ENCODE assay signal across 8 cellular contexts in genomic region chr6:43129434-43130194, GRCh38. TPM values are rescaled to one million over a fixed set of nuclear protein-coding genes. Genes with fewer than 3 reads are reported as not detected.
DNase-seq lines count a peak whose midpoint lies in the region; ATAC-seq, FAIRE-seq and TF ChIP-seq lines count a peak whose summit lies in the region.

No MANE protein-coding gene starts in this region.

- TF ChIP-seq EP300 in GM12878 (IDR thresholded peaks at IDR 0.05; ENCODE audit: borderline replicate concordance in 1 of 2, control insufficient read depth in 1 of 2, low read depth in 2 of 2, low read length in 2 of 2) (no peak), HepG2 (IDR thresholded peaks at IDR 0.05; ENCODE audit: low read depth in 2 of 2, low read length in 2 of 2) (no peak), HepG2 (CRISPR knock-in tag; IDR thresholded peaks at IDR 0.05; ENCODE audit: borderline replicate concordance) (no peak)

- DNase-seq in G401 (ENCODE audit: low spot score), result peak; percentile 21
- peak; percentile 69 for DNase-seq in M059J (ENCODE audit: low read depth)
- DNase-seq in GM12878 (ENCODE audit: low read depth, low spot score), result no peak
- peak; percentile 52 for DNase-seq in HepG2 (ENCODE audit: low spot score)
- no peak for DNase-seq in NCI-H187 (lab: John Stamatoyannopoulos, UW)
- no peak for DNase-seq in HPDE6-E6E7 (ENCODE audit: extremely low spot score)
- DNase-seq in KG1 (lab: John Stamatoyannopoulos, UW), result no peak

- 6% methylated on average over 15 of the region's 15 CpGs for WGBS in GM12878 (ENCODE audit: insufficient coverage, insufficient replicate concordance, low lambda C conversion rate, missing lambda C conversion rate)
- 92% methylated on average over 15 of the region's 15 CpGs for WGBS in HepG2 (ENCODE audit: low lambda C conversion rate)

- intact Hi-C loops in GM12878 (cut with micrococcal nuclease; ENCODE audit: unreplicated experiment), result no loop called here
- intact Hi-C loops in HepG2 (cut with micrococcal nuclease; ENCODE audit: unreplicated experiment), result loop anchor here (1.0 kb wide), 1 partner anchor 59 kb away; no protein-coding TSS in a partner anchor

- H3K27ac ChIP-seq in GM12878 (ENCODE audit: control insufficient read depth, insufficient read depth) (no peak overlapping the region), HepG2 (ENCODE audit: extremely low read length, insufficient read depth, low read length) (no peak overlapping the region)

- TF ChIP-seq CTCF in GM12878 (IDR thresholded peaks at IDR 0.05 in 2 of 3, conservative IDR thresholded peaks at IDR 0.05 in 1 of 3; ENCODE audit: control insufficient read depth in 2 of 3, extremely low read depth in 1 of 3, insufficient read depth in 1 of 3, low read depth in 3 of 3, low read length in 3 of 3), result peak; percentile 54 to 70 (median 64); a peak in 5 of 6 replicates
- TF ChIP-seq CTCF in HepG2 (CRISPR knock-in tag; IDR thresholded peaks at IDR 0.05), result peak; percentile 74

- H3K36me3 ChIP-seq in GM12878 (ENCODE audit: control insufficient read depth in 2 of 2, insufficient read depth in 2 of 2, low read length in 1 of 2), result no peaks in the 10 kb centered on the region
- H3K36me3 ChIP-seq in HepG2 (replicated peaks in 1 of 2; ENCODE audit: control insufficient read depth in 1 of 2, insufficient read depth in 2 of 2, low read length in 2 of 2), result peaks cover 19 to 32% of the 10 kb centered on the region in 2 experiments

- POLR2A ChIA-PET in GM12878 (lab: Charles Lee), result interaction anchor here (0.7 kb wide), 1 partner anchor 1011 kb away, joined by 3 read pairs; no protein-coding TSS in a partner anchor
- POLR2A ChIA-PET in HepG2 (lab: Yijun Ruan, JAX), result interaction anchor here (0.9 kb wide), 1 partner anchor 53 kb away, joined by 3 read pairs; the partner anchor contains the start of gene PTK7

- ATAC-seq in GM12878 (peak; percentile 91), HepG2 (peak; percentile 79), HG03439 (IDR thresholded peaks at IDR 0.05; ENCODE audit: unreplicated experiment) (no peak)

- H3K9ac ChIP-seq in GM12878 (ENCODE audit: control insufficient read depth, insufficient read depth, low read length) (no peak overlapping the region), HepG2 (ENCODE audit: insufficient read depth, low read depth, low read length) (no peak overlapping the region)

- SMC1A ChIA-PET in GM12878 (lab: Charles Lee; ENCODE audit: uncharacterized antibody, unreplicated experiment), result interaction anchor here (0.7 to 1.2 kb wide), 3 partner anchors 58 to 228 kb away, joined by 3 to 4 read pairs (median 3); no protein-coding TSS in a partner anchor

- in situ Hi-C loops in G401 (cut with HindIII; ENCODE audit: low sequenced_read_pairs), result no loop called here
- in situ Hi-C loops in GM12878 (cut with MboI), result no loop called here
- in situ Hi-C loops in HepG2 (cut with HindIII; ENCODE audit: extremely low pct_ligation_motif_present, low pct_unique_long_range_greater_than_20kb), result loop anchor here (10.0 kb wide), 1 partner anchor 55 kb away; the partner anchor contains the start of gene PTK7

- CTCF ChIA-PET in GM12878 (lab: Yijun Ruan, JAX), result interaction anchor here (0.7 to 3.1 kb wide), 8 partner anchors 14 to 229 kb away, joined by 3 to 13 read pairs (median 4); partner anchors contain the start of gene KLHDC3
- CTCF ChIA-PET in HepG2 (lab: Yijun Ruan, JAX; ENCODE audit: low intra/inter-chr PET ratio, low total read pairs), result interaction anchor here (0.6 to 1.8 kb wide), 4 partner anchors 60 to 228 kb away, joined by 3 to 14 read pairs (median 4); no protein-coding TSS in a partner anchor

- H2AFZ ChIP-seq in GM12878 (ENCODE audit: control insufficient read depth, low read depth, low read length) (no peak overlapping the region), HepG2 (ENCODE audit: low read length) (no peak overlapping the region)

- H3K9me3 ChIP-seq in GM12878 (replicated peaks; ENCODE audit: control insufficient read depth, insufficient read depth, low read length) (no peaks in the 10 kb centered on the region; the same call in 2 of the 3 replicates), HepG2 (ENCODE audit: low read length) (no peaks in the 10 kb centered on the region)

- TF ChIP-seq POLR2A in GM12878 (IDR thresholded peaks at IDR 0.05; ENCODE audit: low read depth, low read length), result no peak
- no peak for TF ChIP-seq POLR2A in HepG2 (IDR thresholded peaks at IDR 0.05; ENCODE audit: insufficient read depth in 1 of 2, low read depth in 2 of 2, low read length in 2 of 2)

- no peaks in the 10 kb centered on the region for H4K20me1 ChIP-seq in GM12878 (ENCODE audit: control insufficient read depth, insufficient read depth)
- no peaks in the 10 kb centered on the region for H4K20me1 ChIP-seq in HepG2 (ENCODE audit: insufficient read depth, low read length)

- RAD21 ChIA-PET in GM12878 (lab: Charles Lee; ENCODE audit: unreplicated experiment), result interaction anchor here (1.6 kb wide), 2 partner anchors 60 to 221 kb away, joined by 3 to 4 read pairs; no protein-coding TSS in a partner anchor

- H3K79me2 ChIP-seq in GM12878 (ENCODE audit: control insufficient read depth, insufficient read depth, low read length) (no peaks in the 10 kb centered on the region), HepG2 (ENCODE audit: insufficient read depth, low read length) (peaks cover 19% of the 10 kb centered on the region)

- TF ChIP-seq RAD21 in GM12878 (IDR thresholded peaks at IDR 0.05; ENCODE audit: insufficient read depth, low read depth, low read length), result peak; percentile 82
- TF ChIP-seq RAD21 in HepG2 (CRISPR knock-in tag; IDR thresholded peaks at IDR 0.05), result peak; percentile 83

- H3K27me3 ChIP-seq in GM12878 (replicated peaks in 1 of 2; ENCODE audit: control insufficient read depth in 2 of 2, insufficient read depth in 2 of 2, low read length in 1 of 2), result peaks cover 0 to 1% of the 10 kb centered on the region in 2 experiments; a peak in 1 of 4 replicates
- no peaks in the 10 kb centered on the region for H3K27me3 ChIP-seq in HepG2 (ENCODE audit: control insufficient read depth in 1 of 2, insufficient read depth in 2 of 2, low read length in 2 of 2)

- no peak overlapping the region for H3K4me2 ChIP-seq in GM12878 (ENCODE audit: control insufficient read depth, insufficient read depth)
- H3K4me2 ChIP-seq in HepG2 (ENCODE audit: low read depth, low read length), result no peak overlapping the region

- no peaks in the 10 kb centered on the region for H3K4me1 ChIP-seq in GM12878 (ENCODE audit: control insufficient read depth, insufficient read depth, low read length)
- peaks cover 30% of the 10 kb centered on the region for H3K4me1 ChIP-seq in HepG2 (ENCODE audit: insufficient read depth, low read length)

- BruUV-seq in GM12878 (replicated peaks; lab: Mats Ljungman, UMichigan) (no TSS peak), HepG2 (replicated peaks; lab: Mats Ljungman, UMichigan) (no TSS peak)

- H3K4me3 ChIP-seq in GM12878 (no peak overlapping the region), HepG2 (replicated peaks in 1 of 3; ENCODE audit: insufficient read depth in 1 of 3, low read depth in 2 of 3, low read length in 3 of 3) (no peak overlapping the region)

- FAIRE-seq in GM12878 (lab: Jason Lieb, UNC) (no peak), HepG2 (lab: Jason Lieb, UNC) (no peak)

RNA-seq across cellular contexts. Expression of gene SRF, which starts 41.5 kb away (rescaled TPM):
- total RNA-seq in G401 (2014; rRNA removed; shearing (Covaris generic)), result 43.1 and 46.2 TPM in 2 replicates
- 15.6 and 26.5 TPM in 2 replicates for total RNA-seq in M059J (2014; rRNA removed; shearing (Covaris generic))
- total RNA-seq in GM12878 (2013; cell fraction: nucleolus; rRNA removed), result 10.5 and 11.4 TPM in 2 replicates
- total RNA-seq in GM12878 (2014; rRNA removed) (30.5 and 37.3 TPM in 2 replicates), GM12878 (2014; rRNA removed; fragmentation: Illumina TruSeq; extraction: Trizol) (19.8 and 22.9 TPM in 2 replicates), GM12878 (2021) (53.4 and 56.3 TPM in 2 replicates), HepG2 (2016; rRNA removed; fragmentation: Illumina TruSeq; extraction: Trizol) (21.0 and 25.5 TPM in 2 replicates)
- polyA plus RNA-seq in GM12878 (2011; ENCODE audit: low read depth), result 19.1 TPM
- polyA plus RNA-seq in GM12878 (2011; rRNA removed) (21.9 and 41.4 TPM in 2 replicates), GM12878 (2014; fragmentation: Illumina TruSeq; extraction: Trizol) (26.8 and 33.5 TPM in 2 replicates), GM12878 (2014; fragmentation: Nextera tagmentation; extraction: Ambion mirVana) (1 to 10 TPM; 4.1 to 8.3 TPM), GM12878 (2014; rRNA removed) (48.1 and 54.3 TPM in 2 replicates), GM12878 (2016; fragmentation: Nextera tagmentation; extraction: Ambion mirVana) (1 to 10 TPM; 2.3 to 4.4 TPM), HepG2 (2011; rRNA removed) (44.1 and 45.7 TPM in 2 replicates)
- 50.6 and 71.6 TPM in 2 replicates for polyA plus RNA-seq in GM12878 (2011; cell fraction: cytosol; rRNA removed)
- 51.2 and 65.0 TPM in 2 replicates for polyA plus RNA-seq in GM12878 (2011; cell fraction: nucleus; rRNA removed)
- 27.9 and 45.2 TPM in 2 replicates for polyA plus RNA-seq in GM12878 (2012)
- polyA minus RNA-seq in GM12878 (2011; rRNA and poly(A)+ RNA removed), result 47.3 and 65.9 TPM in 2 replicates
- 24.1 and 27.1 TPM in 2 replicates for polyA minus RNA-seq in GM12878 (2011; cell fraction: cytosol; rRNA and poly(A)+ RNA removed)
- polyA minus RNA-seq in GM12878 (2011; cell fraction: nucleus; rRNA and poly(A)+ RNA removed), result 10.2 and 18.4 TPM in 2 replicates
- 4.5 and 4.8 TPM in 2 replicates for total RNA-seq in HepG2 (2016; cell fraction: cytosol; rRNA removed; fragmentation: Illumina TruSeq; extraction: Trizol; ENCODE audit: low read depth)
- total RNA-seq in HepG2 (2016; cell fraction: insoluble cytoplasmic fraction; rRNA removed; fragmentation: Illumina TruSeq; extraction: Trizol), result 19.0 and 26.0 TPM in 2 replicates
- total RNA-seq in HepG2 (2016; cell fraction: membrane; rRNA removed; fragmentation: Illumina TruSeq; extraction: Trizol), result 20.6 and 21.0 TPM in 2 replicates
- total RNA-seq in HepG2 (2016; cell fraction: nucleus; rRNA removed; fragmentation: Illumina TruSeq; extraction: Trizol), result 15.5 and 17.7 TPM in 2 replicates
- 30.8 and 42.8 TPM in 2 replicates for polyA plus RNA-seq in HepG2 (2011; cell fraction: cytosol; rRNA removed)
- polyA plus RNA-seq in HepG2 (2011; cell fraction: nucleus; rRNA removed), result 50.7 and 72.8 TPM in 2 replicates
- polyA plus RNA-seq in HepG2 (2012), result 18.6 and 23.1 TPM in 2 replicates
- 5.2 and 5.4 TPM in 2 replicates for polyA plus RNA-seq in HepG2 (2016; cell fraction: cytosol; fragmentation: Illumina TruSeq; extraction: Trizol; ENCODE audit: low read depth)
- 26.4 and 31.7 TPM in 2 replicates for polyA plus RNA-seq in HepG2 (2016; cell fraction: insoluble cytoplasmic fraction; fragmentation: Illumina TruSeq; extraction: Trizol; ENCODE audit: low read depth)
- 19.0 and 19.4 TPM in 2 replicates for polyA plus RNA-seq in HepG2 (2016; cell fraction: membrane; fragmentation: Illumina TruSeq; extraction: Trizol; ENCODE audit: low read depth)
- polyA plus RNA-seq in HepG2 (2016; cell fraction: nucleus; fragmentation: Illumina TruSeq; extraction: Trizol; ENCODE audit: insufficient read depth, low read depth), result 33.8 and 35.3 TPM in 2 replicates
- 59.4 and 75.9 TPM in 2 replicates for polyA minus RNA-seq in HepG2 (2011; rRNA and poly(A)+ RNA removed; ENCODE audit: low replicate concordance)
- 19.9 and 20.3 TPM in 2 replicates for polyA minus RNA-seq in HepG2 (2011; cell fraction: cytosol; rRNA and poly(A)+ RNA removed)
- polyA minus RNA-seq in HepG2 (2011; cell fraction: nucleus; rRNA and poly(A)+ RNA removed), result 20.2 and 21.3 TPM in 2 replicates

RNA-seq across cellular contexts. Expression of gene CUL9, which starts 52.4 kb away (rescaled TPM):
- total RNA-seq in G401 (2014; rRNA removed; shearing (Covaris generic)), result 0.98 and 8.9 TPM in 2 replicates
- 14.1 and 21.9 TPM in 2 replicates for total RNA-seq in M059J (2014; rRNA removed; shearing (Covaris generic))
- 104 and 120 TPM in 2 replicates for total RNA-seq in GM12878 (2013; cell fraction: nucleolus; rRNA removed)
- total RNA-seq in GM12878 (2014; rRNA removed), result 22.1 and 27.2 TPM in 2 replicates
- 14.2 and 16.4 TPM in 2 replicates for total RNA-seq in GM12878 (2014; rRNA removed; fragmentation: Illumina TruSeq; extraction: Trizol)
- 36.0 and 42.7 TPM in 2 replicates for total RNA-seq in GM12878 (2021)
- 11.5 TPM for polyA plus RNA-seq in GM12878 (2011; ENCODE audit: low read depth)
- polyA plus RNA-seq in GM12878 (2011; rRNA removed), result 11.0 and 16.2 TPM in 2 replicates
- polyA plus RNA-seq in GM12878 (2011; cell fraction: cytosol; rRNA removed), result 16.0 and 18.4 TPM in 2 replicates
- 180 and 223 TPM in 2 replicates for polyA plus RNA-seq in GM12878 (2011; cell fraction: nucleus; rRNA removed)
- polyA plus RNA-seq in GM12878 (2012), result 30.6 and 31.6 TPM in 2 replicates
- polyA plus RNA-seq in GM12878 (2014; fragmentation: Illumina TruSeq; extraction: Trizol), result 12.7 and 16.5 TPM in 2 replicates
- 1 to 10 TPM; 1.2 to 3.9 TPM for polyA plus RNA-seq in GM12878 (2014; fragmentation: Nextera tagmentation; extraction: Ambion mirVana)
- 46.7 and 48.3 TPM in 2 replicates for polyA plus RNA-seq in GM12878 (2014; rRNA removed)
- 10 to 100 TPM; 17.8 to 19.7 TPM for polyA plus RNA-seq in GM12878 (2016; fragmentation: Nextera tagmentation; extraction: Ambion mirVana)
- polyA minus RNA-seq in GM12878 (2011; rRNA and poly(A)+ RNA removed), result 14.6 and 23.4 TPM in 2 replicates
- polyA minus RNA-seq in GM12878 (2011; cell fraction: cytosol; rRNA and poly(A)+ RNA removed), result 4.3 and 8.4 TPM in 2 replicates
- 25.9 and 55.6 TPM in 2 replicates for polyA minus RNA-seq in GM12878 (2011; cell fraction: nucleus; rRNA and poly(A)+ RNA removed)
- 10.5 and 11.4 TPM in 2 replicates for total RNA-seq in HepG2 (2016; rRNA removed; fragmentation: Illumina TruSeq; extraction: Trizol)
- total RNA-seq in HepG2 (2016; cell fraction: cytosol; rRNA removed; fragmentation: Illumina TruSeq; extraction: Trizol; ENCODE audit: low read depth), result 2.5 and 3.7 TPM in 2 replicates
- 8.8 and 14.5 TPM in 2 replicates for total RNA-seq in HepG2 (2016; cell fraction: insoluble cytoplasmic fraction; rRNA removed; fragmentation: Illumina TruSeq; extraction: Trizol)
- total RNA-seq in HepG2 (2016; cell fraction: membrane; rRNA removed; fragmentation: Illumina TruSeq; extraction: Trizol), result 3.3 and 4.2 TPM in 2 replicates
- total RNA-seq in HepG2 (2016; cell fraction: nucleus; rRNA removed; fragmentation: Illumina TruSeq; extraction: Trizol), result 18.4 and 18.7 TPM in 2 replicates
- polyA plus RNA-seq in HepG2 (2011; rRNA removed), result 13.7 and 15.3 TPM in 2 replicates
- 4.9 and 5.0 TPM in 2 replicates for polyA plus RNA-seq in HepG2 (2011; cell fraction: cytosol; rRNA removed)
- polyA plus RNA-seq in HepG2 (2011; cell fraction: nucleus; rRNA removed), result 123 and 139 TPM in 2 replicates
- 9.9 and 12.7 TPM in 2 replicates for polyA plus RNA-seq in HepG2 (2012)
- 1.2 and 1.5 TPM in 2 replicates for polyA plus RNA-seq in HepG2 (2016; cell fraction: cytosol; fragmentation: Illumina TruSeq; extraction: Trizol; ENCODE audit: low read depth)
- polyA plus RNA-seq in HepG2 (2016; cell fraction: insoluble cytoplasmic fraction; fragmentation: Illumina TruSeq; extraction: Trizol; ENCODE audit: low read depth), result 6.8 and 7.5 TPM in 2 replicates
- polyA plus RNA-seq in HepG2 (2016; cell fraction: membrane; fragmentation: Illumina TruSeq; extraction: Trizol; ENCODE audit: low read depth), result 1.9 and 2.7 TPM in 2 replicates
- 44.2 and 47.7 TPM in 2 replicates for polyA plus RNA-seq in HepG2 (2016; cell fraction: nucleus; fragmentation: Illumina TruSeq; extraction: Trizol; ENCODE audit: insufficient read depth, low read depth)
- polyA minus RNA-seq in HepG2 (2011; rRNA and poly(A)+ RNA removed; ENCODE audit: low replicate concordance), result 19.3 and 22.3 TPM in 2 replicates
- 4.7 and 5.5 TPM in 2 replicates for polyA minus RNA-seq in HepG2 (2011; cell fraction: cytosol; rRNA and poly(A)+ RNA removed)
- 30.8 and 32.9 TPM in 2 replicates for polyA minus RNA-seq in HepG2 (2011; cell fraction: nucleus; rRNA and poly(A)+ RNA removed)

RNA-seq across cellular contexts. Expression of gene PTK7, which starts 53.5 kb away (rescaled TPM):
- 237 and 257 TPM in 2 replicates for total RNA-seq in G401 (2014; rRNA removed; shearing (Covaris generic))
- total RNA-seq in M059J (2014; rRNA removed; shearing (Covaris generic)), result 76.3 and 162 TPM in 2 replicates
- total RNA-seq in GM12878 (2013; cell fraction: nucleolus; rRNA removed), result 20.8 and 24.5 TPM in 2 replicates
- 3.3 and 4.1 TPM in 2 replicates for total RNA-seq in GM12878 (2014; rRNA removed)
- total RNA-seq in GM12878 (2014; rRNA removed; fragmentation: Illumina TruSeq; extraction: Trizol), result 2.1 and 2.7 TPM in 2 replicates
- 6.2 TPM in 2 replicates for total RNA-seq in GM12878 (2021)
- polyA plus RNA-seq in GM12878 (2011; ENCODE audit: low read depth), result 1.3 TPM
- polyA plus RNA-seq in GM12878 (2011; rRNA removed), result 10.7 and 14.4 TPM in 2 replicates
- 14.6 and 18.5 TPM in 2 replicates for polyA plus RNA-seq in GM12878 (2011; cell fraction: cytosol; rRNA removed)
- polyA plus RNA-seq in GM12878 (2011; cell fraction: nucleus; rRNA removed), result 67.6 and 95.6 TPM in 2 replicates
- polyA plus RNA-seq in GM12878 (2012), result 2.8 and 3.7 TPM in 2 replicates
- polyA plus RNA-seq in GM12878 (2014; fragmentation: Illumina TruSeq; extraction: Trizol), result 2.4 TPM in 2 replicates
- under 1 TPM in 1 of 2 experiments, not detected in 1; 0.18 TPM for polyA plus RNA-seq in GM12878 (2014; fragmentation: Nextera tagmentation; extraction: Ambion mirVana)
- 5.4 and 6.4 TPM in 2 replicates for polyA plus RNA-seq in GM12878 (2014; rRNA removed)
- 1 to 10 TPM; 3.2 to 5.0 TPM for polyA plus RNA-seq in GM12878 (2016; fragmentation: Nextera tagmentation; extraction: Ambion mirVana)
- 16.1 and 27.0 TPM in 2 replicates for polyA minus RNA-seq in GM12878 (2011; rRNA and poly(A)+ RNA removed)
- 8.3 and 12.3 TPM in 2 replicates for polyA minus RNA-seq in GM12878 (2011; cell fraction: cytosol; rRNA and poly(A)+ RNA removed)
- polyA minus RNA-seq in GM12878 (2011; cell fraction: nucleus; rRNA and poly(A)+ RNA removed), result 16.9 and 25.0 TPM in 2 replicates
- 48.5 and 99.8 TPM in 2 replicates for total RNA-seq in HepG2 (2016; rRNA removed; fragmentation: Illumina TruSeq; extraction: Trizol)
- total RNA-seq in HepG2 (2016; cell fraction: cytosol; rRNA removed; fragmentation: Illumina TruSeq; extraction: Trizol; ENCODE audit: low read depth), result 16.1 and 17.5 TPM in 2 replicates
- total RNA-seq in HepG2 (2016; cell fraction: insoluble cytoplasmic fraction; rRNA removed; fragmentation: Illumina TruSeq; extraction: Trizol), result 42.2 and 99.6 TPM in 2 replicates
- total RNA-seq in HepG2 (2016; cell fraction: membrane; rRNA removed; fragmentation: Illumina TruSeq; extraction: Trizol), result 29.0 and 31.7 TPM in 2 replicates
- 111 and 135 TPM in 2 replicates for total RNA-seq in HepG2 (2016; cell fraction: nucleus; rRNA removed; fragmentation: Illumina TruSeq; extraction: Trizol)
- polyA plus RNA-seq in HepG2 (2011; rRNA removed), result 98.5 and 116 TPM in 2 replicates
- 75.5 and 97.3 TPM in 2 replicates for polyA plus RNA-seq in HepG2 (2011; cell fraction: cytosol; rRNA removed)
- 240 and 289 TPM in 2 replicates for polyA plus RNA-seq in HepG2 (2011; cell fraction: nucleus; rRNA removed)
- 93.9 and 95.7 TPM in 2 replicates for polyA plus RNA-seq in HepG2 (2012)
- 6.8 and 7.3 TPM in 2 replicates for polyA plus RNA-seq in HepG2 (2016; cell fraction: cytosol; fragmentation: Illumina TruSeq; extraction: Trizol; ENCODE audit: low read depth)
- polyA plus RNA-seq in HepG2 (2016; cell fraction: insoluble cytoplasmic fraction; fragmentation: Illumina TruSeq; extraction: Trizol; ENCODE audit: low read depth), result 34.4 and 38.1 TPM in 2 replicates
- 12.8 and 15.4 TPM in 2 replicates for polyA plus RNA-seq in HepG2 (2016; cell fraction: membrane; fragmentation: Illumina TruSeq; extraction: Trizol; ENCODE audit: low read depth)
- polyA plus RNA-seq in HepG2 (2016; cell fraction: nucleus; fragmentation: Illumina TruSeq; extraction: Trizol; ENCODE audit: insufficient read depth, low read depth), result 220 and 224 TPM in 2 replicates
- polyA minus RNA-seq in HepG2 (2011; rRNA and poly(A)+ RNA removed; ENCODE audit: low replicate concordance), result 0.19 and 231 TPM in 2 replicates
- polyA minus RNA-seq in HepG2 (2011; cell fraction: cytosol; rRNA and poly(A)+ RNA removed), result 83.9 and 88.1 TPM in 2 replicates
- polyA minus RNA-seq in HepG2 (2011; cell fraction: nucleus; rRNA and poly(A)+ RNA removed), result 66.0 and 71.1 TPM in 2 replicates

Comparison
In these comparisons a context has a peak if more than half of its experiments do, and no peak if none do; other contexts are left out.
1. DNase-seq: peak in G401 (single experiment), M059J (single experiment) and HepG2 (single experiment); none in GM12878 (single experiment), NCI-H187 (0 of 2), HPDE6-E6E7 (single experiment) and KG1 (single experiment).